ENCODE assay signal across 29 cellular contexts in the genomic region with DNA sequence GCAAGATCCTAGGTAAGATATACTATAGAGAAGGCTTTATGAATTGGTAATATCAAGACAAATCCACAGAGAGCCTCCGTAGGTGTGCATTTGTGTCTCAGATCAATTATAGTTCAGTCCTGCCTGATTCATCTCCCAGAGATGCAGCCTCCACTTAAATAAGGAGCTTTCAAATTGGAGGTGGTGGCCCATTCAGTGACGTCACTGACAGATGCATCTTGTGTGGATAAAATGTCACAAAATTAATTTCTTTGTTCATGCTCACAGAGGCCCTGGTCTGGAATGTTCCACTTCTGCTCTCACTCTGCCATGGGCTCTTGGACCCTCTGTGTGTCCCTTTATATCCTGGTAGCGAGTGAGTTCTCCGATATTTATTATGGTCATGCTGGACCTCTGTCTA.
"Had no signal": no experiment of that assay in that cellular context is flagged by ENCODE, and none has a peak within 500 bp of the region (broad histone marks: within the 10 kb centered on the region; RNA-seq: fewer than 3 reads in every experiment).

No MANE protein-coding gene starts in this region.

- H3K4me3 ChIP-seq: adrenal gland, body of pancreas, cardiac muscle cell, coronary artery, dorsolateral prefrontal cortex had no signal

- H3K4me1 Mint-ChIP-seq: endodermal cell had no signal

- H3K27me3 Mint-ChIP-seq: activated CD4-positive, alpha-beta T cell treated with anti-CD3 and anti-CD28 coated beads for 36 hours; activated CD4-positive, alpha-beta T cell treated with anti-CD3 and anti-CD28 coated beads, Interleukin-2, amount 10 ng/mL, durations not matched to agents 24 days and 14 days; activated CD8-positive, alpha-beta T cell treated with anti-CD3 and anti-CD28 coated beads for 36 hours; activated naive CD4-positive, alpha-beta T cell treated with anti-CD3 and anti-CD28 coated beads, Interleukin-2, amount 50 U/mL, for 24 hours; activated naive CD8-positive, alpha-beta T cell treated with anti-CD3 and anti-CD28 coated beads for 36 hours; activated naive CD8-positive, alpha-beta T cell treated with anti-CD3 and anti-CD28 coated beads, Interleukin-2, amount 50 U/mL, for 24 hours; activated T-helper 17 cell treated with anti-CD3 and anti-CD28 coated beads, Interleukin-2, amount 50 U/mL, for 72 hours; dendritic cell treated with granulocyte-macrophage colony-stimulating factor and Interleukin-4, amounts not matched to agents 40 ng/mL and 50 ng/mL, for 4 days had no signal

- H3K4me1 ChIP-seq: adrenal gland, body of pancreas had no signal

- H3K36me3 Mint-ChIP-seq: activated naive CD4-positive, alpha-beta T cell treated with anti-CD3 and anti-CD28 coated beads, Interleukin-2, amount 50 U/mL, for 24 hours; activated naive CD8-positive, alpha-beta T cell treated with anti-CD3 and anti-CD28 coated beads for 36 hours had no signal

- H3K27ac ChIP-seq: adrenal gland, body of pancreas, cardiac muscle cell, coronary artery had no signal

- H3K27me3 ChIP-seq: adrenal gland, body of pancreas, cardiac muscle cell, dorsolateral prefrontal cortex had no signal

- DNase-seq: activated CD4-positive, alpha-beta T cell treated with anti-CD3 and anti-CD28 coated beads for 36 hours; activated CD4-positive, alpha-beta T cell treated with anti-CD3 and anti-CD28 coated beads, Interleukin-2, amount 10 ng/mL, durations not matched to agents 24 days and 14 days; activated CD4-positive, CD25-positive, alpha-beta regulatory T cell; activated CD4-positive, CD25-positive, alpha-beta regulatory T cell treated with anti-CD3 and anti-CD28 coated beads, Interleukin-2, amount 50 U/mL, for 72 hours; activated CD8-positive, alpha-beta memory T cell treated with anti-CD3 and anti-CD28 coated beads for 24 hours; activated CD8-positive, alpha-beta T cell treated with anti-CD3 and anti-CD28 coated beads for 36 hours; activated effector memory CD4-positive, alpha-beta T cell treated with Interleukin-2 at 50 U/mL for 16 hours; activated naive CD4-positive, alpha-beta T cell treated with anti-CD3 and anti-CD28 coated beads for 36 hours; activated naive CD8-positive, alpha-beta T cell treated with anti-CD3 and anti-CD28 coated beads for 36 hours; activated naive CD8-positive, alpha-beta T cell treated with anti-CD3 and anti-CD28 coated beads, Interleukin-2, amount 50 U/mL, for 24 hours; activated T-cell treated with anti-CD3 and anti-CD28 coated beads, Interleukin-2, amount 50 U/mL, for 4 hours; adrenal gland; aorta; body of pancreas; central memory CD4-positive, alpha-beta T cell; cerebellar nuclear complex; dorsolateral prefrontal cortex; effector memory CD4-positive, alpha-beta T cell; endodermal cell; foreskin fibroblast; T-helper 1 cell; T-helper 2 cell had no signal

- H3K36me3 ChIP-seq: adrenal gland, cardiac muscle cell had no signal

- FAIRE-seq: frontal cortex had no signal

- ATAC-seq: activated CD4-positive, alpha-beta T cell treated with anti-CD3 and anti-CD28 coated beads for 36 hours; activated CD8-positive, alpha-beta T cell treated with anti-CD3 and anti-CD28 coated beads for 36 hours; activated naive CD8-positive, alpha-beta T cell treated with anti-CD3 and anti-CD28 coated beads, Interleukin-2, amount 50 U/mL, for 24 hours; activated T-cell treated with anti-CD3 and anti-CD28 coated beads, Interleukin-2, amount 50 U/mL, for 4 hours; activated T-helper 17 cell treated with anti-CD3 and anti-CD28 coated beads, Interleukin-2, amount 50 U/mL, for 72 hours; body of pancreas; esophagus mucosa had no signal

- H3K27ac Mint-ChIP-seq: activated CD4-positive, alpha-beta T cell treated with anti-CD3 and anti-CD28 coated beads for 36 hours; activated CD4-positive, alpha-beta T cell treated with anti-CD3 and anti-CD28 coated beads, Interleukin-2, amount 10 ng/mL, durations not matched to agents 24 days and 14 days; activated naive CD4-positive, alpha-beta T cell treated with anti-CD3 and anti-CD28 coated beads for 36 hours; activated naive CD4-positive, alpha-beta T cell treated with anti-CD3 and anti-CD28 coated beads, Interleukin-2, amount 50 U/mL, for 24 hours; activated naive CD8-positive, alpha-beta T cell treated with anti-CD3 and anti-CD28 coated beads, Interleukin-2, amount 50 U/mL, for 24 hours; dendritic cell treated with granulocyte-macrophage colony-stimulating factor and Interleukin-4, amounts not matched to agents 40 ng/mL and 50 ng/mL, for 4 days; endodermal cell had no signal

- H3K9me3 ChIP-seq: adrenal gland, body of pancreas had no signal

- H3K4me3 Mint-ChIP-seq: activated CD4-positive, alpha-beta T cell treated with anti-CD3 and anti-CD28 coated beads for 36 hours; activated CD4-positive, alpha-beta T cell treated with anti-CD3 and anti-CD28 coated beads, Interleukin-2, amount 10 ng/mL, durations not matched to agents 24 days and 14 days; activated CD8-positive, alpha-beta T cell treated with anti-CD3 and anti-CD28 coated beads for 36 hours; activated naive CD4-positive, alpha-beta T cell treated with anti-CD3 and anti-CD28 coated beads for 36 hours; activated naive CD4-positive, alpha-beta T cell treated with anti-CD3 and anti-CD28 coated beads, Interleukin-2, amount 50 U/mL, for 24 hours; activated naive CD8-positive, alpha-beta T cell treated with anti-CD3 and anti-CD28 coated beads, Interleukin-2, amount 50 U/mL, for 24 hours; activated T-cell treated with anti-CD3 and anti-CD28 coated beads, Interleukin-2, amount 50 U/mL, for 4 hours; activated T-helper 17 cell treated with anti-CD3 and anti-CD28 coated beads, Interleukin-2, amount 50 U/mL, for 72 hours; dendritic cell treated with granulocyte-macrophage colony-stimulating factor and Interleukin-4, amounts not matched to agents 40 ng/mL and 50 ng/mL, for 4 days; endodermal cell had no signal
